Comparison of ENCODE assay signal across 21 cellular contexts in the genomic region with DNA sequence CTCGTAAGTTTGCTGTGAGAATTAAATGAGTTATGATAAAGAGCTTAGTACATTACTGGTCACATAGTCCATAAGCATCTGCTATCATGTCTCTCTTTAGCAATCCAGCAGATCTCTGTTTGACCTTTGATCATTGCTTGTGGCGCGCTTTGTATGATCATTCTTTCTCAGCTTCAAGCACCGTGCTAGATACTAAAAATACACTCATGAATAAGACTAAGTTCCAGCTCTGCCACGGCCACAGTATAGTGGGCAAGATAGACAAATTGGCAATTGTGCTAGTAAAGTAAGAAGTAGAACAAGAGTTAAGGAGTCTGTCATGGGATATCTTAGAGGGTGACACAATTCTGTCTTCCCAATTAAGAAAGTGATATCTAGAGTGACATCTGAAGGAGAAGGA.
"Had no signal": no experiment of that assay in that cellular context is flagged by ENCODE, and none has a peak within 500 bp of the region (broad histone marks: within the 10 kb centered on the region; RNA-seq: fewer than 3 reads in every experiment).

No MANE protein-coding gene starts in this region.

- ATAC-seq: activated CD8-positive, alpha-beta memory T cell treated with anti-CD3 and anti-CD28 coated beads, Interleukin-2, amount 10 ng/mL, durations not matched to agents 7 days and 5 days; activated T-helper 17 cell treated with anti-CD3 and anti-CD28 coated beads, Interleukin-2, amount 50 U/mL, for 72 hours; effector memory CD8-positive, alpha-beta T cell; lower lobe of right lung; stimulated activated naive CD8-positive, alpha-beta T cell treated with anti-CD3 and anti-CD28 coated beads, Interleukin-15, Interleukin-2, amounts not matched to agents 100 U/mL and 50 U/mL, for 24 hours had no signal

- DNase-seq: activated B cell treated with CpG ODN at 0.5 μM for 24 hours; activated CD4-positive, alpha-beta memory T cell treated with anti-CD3 and anti-CD28 coated beads, Interleukin-2, amount 10 ng/mL, durations not matched to agents 7 days and 5 days; activated CD4-positive, alpha-beta T cell treated with anti-CD3 and anti-CD28 coated beads for 48 hours; activated CD8-positive, alpha-beta memory T cell treated with anti-CD3 and anti-CD28 coated beads, Interleukin-2, amount 10 ng/mL, durations not matched to agents 7 days and 5 days; activated naive CD4-positive, alpha-beta T cell; activated naive CD8-positive, alpha-beta T cell treated with anti-CD3 and anti-CD28 coated beads for 36 hours; amniotic stem cell; dermis blood vessel endothelial cell; effector memory CD8-positive, alpha-beta T cell; esophagus squamous epithelium; lower lobe of right lung; nucleus accumbens; retina; stimulated activated CD4-positive, alpha-beta T cell treated with anti-CD3 and anti-CD28 coated beads, Interleukin-2, amount 100 ng/mL, for 24 hours; stimulated activated naive CD8-positive, alpha-beta T cell treated with anti-CD3 and anti-CD28 coated beads, Interleukin-15, Interleukin-2, amounts not matched to agents 100 U/mL and 50 U/mL, for 24 hours; substantia nigra; tibial artery had no signal

- H3K4me3 Mint-ChIP-seq: activated B cell treated with CpG ODN at 0.5 μM for 24 hours; activated CD4-positive, alpha-beta memory T cell treated with anti-CD3 and anti-CD28 coated beads, Interleukin-2, amount 10 ng/mL, durations not matched to agents 7 days and 5 days; activated CD8-positive, alpha-beta memory T cell treated with anti-CD3 and anti-CD28 coated beads, Interleukin-2, amount 10 ng/mL, durations not matched to agents 7 days and 5 days; activated naive CD8-positive, alpha-beta T cell treated with anti-CD3 and anti-CD28 coated beads for 36 hours; activated T-helper 17 cell treated with anti-CD3 and anti-CD28 coated beads, Interleukin-2, amount 50 U/mL, for 72 hours; effector memory CD8-positive, alpha-beta T cell; nephron; T-helper 2 cell treated with Interferon-gamma antibody and Interleukin-4, amounts not matched to agents 5 μg/mL and 100 μg/mL, for 36 hours had no signal

- H3K36me3 ChIP-seq: cardiac muscle cell, esophagus squamous epithelium, lower lobe of right lung, tibial artery had no signal

- H3K4me1 Mint-ChIP-seq: activated B cell treated with CpG ODN at 0.5 μM for 24 hours; activated CD4-positive, alpha-beta memory T cell treated with anti-CD3 and anti-CD28 coated beads, Interleukin-2, amount 10 ng/mL, durations not matched to agents 7 days and 5 days; activated CD8-positive, alpha-beta memory T cell treated with anti-CD3 and anti-CD28 coated beads, Interleukin-2, amount 10 ng/mL, durations not matched to agents 7 days and 5 days; activated naive CD8-positive, alpha-beta T cell treated with anti-CD3 and anti-CD28 coated beads for 36 hours; activated T-helper 17 cell treated with anti-CD3 and anti-CD28 coated beads, Interleukin-2, amount 50 U/mL, for 72 hours had no signal

- H3K27ac ChIP-seq: cardiac muscle cell, esophagus squamous epithelium, lower lobe of right lung, tibial artery had no signal

- H3K9me3 ChIP-seq: esophagus squamous epithelium, lower lobe of right lung, tibial artery had no signal

- H3K27me3 ChIP-seq: cardiac muscle cell, esophagus squamous epithelium, tibial artery had no signal

- H3K27me3 Mint-ChIP-seq: activated CD8-positive, alpha-beta memory T cell treated with anti-CD3 and anti-CD28 coated beads, Interleukin-2, amount 10 ng/mL, durations not matched to agents 7 days and 5 days; activated naive CD8-positive, alpha-beta T cell treated with anti-CD3 and anti-CD28 coated beads for 36 hours had no signal

- H3K4me3 ChIP-seq: cardiac muscle cell, esophagus squamous epithelium, lower lobe of right lung, tibial artery had no signal

- H3K27ac Mint-ChIP-seq: activated B cell treated with CpG ODN at 0.5 μM for 24 hours; activated CD4-positive, alpha-beta memory T cell treated with anti-CD3 and anti-CD28 coated beads, Interleukin-2, amount 10 ng/mL, durations not matched to agents 7 days and 5 days; activated CD8-positive, alpha-beta memory T cell treated with anti-CD3 and anti-CD28 coated beads, Interleukin-2, amount 10 ng/mL, durations not matched to agents 7 days and 5 days; activated naive CD8-positive, alpha-beta T cell treated with anti-CD3 and anti-CD28 coated beads for 36 hours; activated T-helper 17 cell treated with anti-CD3 and anti-CD28 coated beads, Interleukin-2, amount 50 U/mL, for 72 hours; effector memory CD8-positive, alpha-beta T cell; nephron; T-helper 2 cell treated with Interferon-gamma antibody and Interleukin-4, amounts not matched to agents 5 μg/mL and 100 μg/mL, for 36 hours had no signal

- H3K36me3 Mint-ChIP-seq: activated CD8-positive, alpha-beta memory T cell treated with anti-CD3 and anti-CD28 coated beads, Interleukin-2, amount 10 ng/mL, durations not matched to agents 7 days and 5 days; activated naive CD8-positive, alpha-beta T cell treated with anti-CD3 and anti-CD28 coated beads for 36 hours had no signal

- H3K4me1 ChIP-seq: esophagus squamous epithelium, lower lobe of right lung, tibial artery had no signal

- H3K9me3 Mint-ChIP-seq: activated B cell treated with CpG ODN at 0.5 μM for 24 hours; activated CD4-positive, alpha-beta memory T cell treated with anti-CD3 and anti-CD28 coated beads, Interleukin-2, amount 10 ng/mL, durations not matched to agents 7 days and 5 days; activated naive CD8-positive, alpha-beta T cell treated with anti-CD3 and anti-CD28 coated beads for 36 hours; activated T-helper 17 cell treated with anti-CD3 and anti-CD28 coated beads, Interleukin-2, amount 50 U/mL, for 72 hours; nephron; T-helper 2 cell treated with Interferon-gamma antibody and Interleukin-4, amounts not matched to agents 5 μg/mL and 100 μg/mL, for 36 hours had no signal
